In genomic region chr9:86351897-86352296, GRCh38 we compare ENCODE assay signal across 9 cellular contexts. TPM values are rescaled to one million over a fixed set of nuclear protein-coding genes. Genes with fewer than 3 reads are reported as not detected.
DNase-seq lines count a peak whose midpoint lies in the region; ATAC-seq and TF ChIP-seq lines count a peak whose summit lies in the region.
"Had no signal": no experiment of that assay in that cellular context is flagged by ENCODE, and none has a peak within 500 bp of the region (broad histone marks: within the 10 kb centered on the region; RNA-seq: fewer than 3 reads in every experiment).

No MANE protein-coding gene starts in this region.

- TF ChIP-seq CTCF in fibroblast of mammary gland (conservative IDR thresholded peaks at IDR 0.05; ENCODE audit: control insufficient read depth, insufficient read depth, low read depth, low read length): no peak

- peaks cover 38% of the 10 kb centered on the region for H3K4me1 Mint-ChIP-seq in activated CD4-positive, alpha-beta T cell treated with anti-CD3 and anti-CD28 coated beads, Interleukin-2, amount 10 ng/mL, durations not matched to agents 24 days and 14 days
- H3K4me1 Mint-ChIP-seq in T-helper 2 cell treated with Interferon-gamma antibody and Interleukin-4, amounts not matched to agents 5 μg/mL and 100 μg/mL, for 36 hours (ENCODE audit: low read depth): peaks cover 45% of the 10 kb centered on the region
- peaks cover 20 to 47% of the 10 kb centered on the region in 2 donors for H3K4me1 Mint-ChIP-seq in stimulated activated naive B cell treated with anti-CD40 and anti-IgM and Interleukin-4, amounts not matched to agents 10 μg/mL and 1 μg/mL and 100 μg/mL, for 72 hours

- H3K4me3 Mint-ChIP-seq in activated CD4-positive, alpha-beta T cell treated with anti-CD3 and anti-CD28 coated beads, Interleukin-2, amount 10 ng/mL, durations not matched to agents 24 days and 14 days: peak overlapping the region; percentile 99
- peak overlapping the region; percentile 95 for H3K4me3 Mint-ChIP-seq in T-helper 2 cell treated with Interferon-gamma antibody and Interleukin-4, amounts not matched to agents 5 μg/mL and 100 μg/mL, for 36 hours
- H3K4me3 Mint-ChIP-seq in stimulated activated naive B cell treated with anti-CD40 and anti-IgM and Interleukin-4, amounts not matched to agents 10 μg/mL and 1 μg/mL and 100 μg/mL, for 72 hours: peak overlapping the region; percentile 44 to 61

- H3K4me3 ChIP-seq in fibroblast of mammary gland (ENCODE audit: control insufficient read depth, low read depth, low read length): peak overlapping the region; percentile 98

- H3K27me3 Mint-ChIP-seq in activated CD4-positive, alpha-beta T cell treated with anti-CD3 and anti-CD28 coated beads, Interleukin-2, amount 10 ng/mL, durations not matched to agents 24 days and 14 days: no peaks in the 10 kb centered on the region
- no peaks in the 10 kb centered on the region for H3K27me3 Mint-ChIP-seq in T-helper 2 cell treated with Interferon-gamma antibody and Interleukin-4, amounts not matched to agents 5 μg/mL and 100 μg/mL, for 36 hours (ENCODE audit: low read depth)
- no peaks in the 10 kb centered on the region for H3K27me3 Mint-ChIP-seq in stimulated activated naive B cell treated with anti-CD40 and anti-IgM and Interleukin-4, amounts not matched to agents 10 μg/mL and 1 μg/mL and 100 μg/mL, for 72 hours

- ATAC-seq in stimulated activated naive B cell treated with anti-CD40 and anti-IgM and Interleukin-4, amounts not matched to agents 10 μg/mL and 1 μg/mL and 100 μg/mL, for 72 hours (replicated peaks): no peak
- ATAC-seq in HG02870 (IDR thresholded peaks at IDR 0.05; ENCODE audit: unreplicated experiment): no peak
- ATAC-seq in HG03439 (IDR thresholded peaks at IDR 0.05; ENCODE audit: unreplicated experiment): no peak

- DNase-seq in activated CD4-positive, alpha-beta T cell treated with anti-CD3 and anti-CD28 coated beads, Interleukin-2, amount 10 ng/mL, durations not matched to agents 24 days and 14 days: no peak
- no peak for DNase-seq in activated CD4-positive, alpha-beta T cell treated with anti-CD3 and anti-CD28 coated beads for 48 hours
- no peak for DNase-seq in T-helper 2 cell treated with Interferon-gamma antibody and Interleukin-4, amounts not matched to agents 5 μg/mL and 100 μg/mL, for 36 hours (ENCODE audit: low spot score)
- no peak for DNase-seq in fibroblast of mammary gland (ENCODE audit: low read depth)
- no peak for DNase-seq in stimulated activated naive B cell treated with anti-CD40 and anti-IgM and Interleukin-4, amounts not matched to agents 10 μg/mL and 1 μg/mL and 100 μg/mL, for 72 hours
- no peak for DNase-seq in EL
- DNase-seq: anterior cingulate cortex had no signal

- intact Hi-C loops in activated CD4-positive, alpha-beta T cell treated with anti-CD3 and anti-CD28 coated beads, Interleukin-2, amount 10 ng/mL, durations not matched to agents 24 days and 14 days (cut with micrococcal nuclease): loop anchor here (1.0 to 5.0 kb wide), 5 partner anchors 14 to 610 kb away; partner anchors contain the start of gene AGTPBP1

- peaks cover 35% of the 10 kb centered on the region for H3K36me3 Mint-ChIP-seq in activated CD4-positive, alpha-beta T cell treated with anti-CD3 and anti-CD28 coated beads, Interleukin-2, amount 10 ng/mL, durations not matched to agents 24 days and 14 days (ENCODE audit: low read depth)
- H3K36me3 Mint-ChIP-seq in T-helper 2 cell treated with Interferon-gamma antibody and Interleukin-4, amounts not matched to agents 5 μg/mL and 100 μg/mL, for 36 hours (ENCODE audit: low read depth): peaks cover 48% of the 10 kb centered on the region
- H3K36me3 Mint-ChIP-seq in stimulated activated naive B cell treated with anti-CD40 and anti-IgM and Interleukin-4, amounts not matched to agents 10 μg/mL and 1 μg/mL and 100 μg/mL, for 72 hours: peaks cover 18 to 21% of the 10 kb centered on the region in 2 donors

- H3K27ac Mint-ChIP-seq in activated CD4-positive, alpha-beta T cell treated with anti-CD3 and anti-CD28 coated beads, Interleukin-2, amount 10 ng/mL, durations not matched to agents 24 days and 14 days: peak overlapping the region; percentile 86
- peak overlapping the region; percentile 80 for H3K27ac Mint-ChIP-seq in T-helper 2 cell treated with Interferon-gamma antibody and Interleukin-4, amounts not matched to agents 5 μg/mL and 100 μg/mL, for 36 hours
- H3K27ac Mint-ChIP-seq in stimulated activated naive B cell treated with anti-CD40 and anti-IgM and Interleukin-4, amounts not matched to agents 10 μg/mL and 1 μg/mL and 100 μg/mL, for 72 hours: peak overlapping the region; percentile 67

- no peaks in the 10 kb centered on the region for H3K9me3 Mint-ChIP-seq in activated CD4-positive, alpha-beta T cell treated with anti-CD3 and anti-CD28 coated beads, Interleukin-2, amount 10 ng/mL, durations not matched to agents 24 days and 14 days
- H3K9me3 Mint-ChIP-seq in T-helper 2 cell treated with Interferon-gamma antibody and Interleukin-4, amounts not matched to agents 5 μg/mL and 100 μg/mL, for 36 hours: no peaks in the 10 kb centered on the region
- peaks cover 0 to 2% of the 10 kb centered on the region in 2 donors for H3K9me3 Mint-ChIP-seq in stimulated activated naive B cell treated with anti-CD40 and anti-IgM and Interleukin-4, amounts not matched to agents 10 μg/mL and 1 μg/mL and 100 μg/mL, for 72 hours

RNA-seq across cellular contexts. Expression of gene TUT7, which starts 2.3 kb away (rescaled TPM):
- total RNA-seq in activated CD4-positive, alpha-beta T cell treated with anti-CD3 and anti-CD28 coated beads, Interleukin-2, amount 10 ng/mL, durations not matched to agents 24 days and 14 days: 38.9 and 39.7 TPM in 2 replicates
